In the genomic region with DNA sequence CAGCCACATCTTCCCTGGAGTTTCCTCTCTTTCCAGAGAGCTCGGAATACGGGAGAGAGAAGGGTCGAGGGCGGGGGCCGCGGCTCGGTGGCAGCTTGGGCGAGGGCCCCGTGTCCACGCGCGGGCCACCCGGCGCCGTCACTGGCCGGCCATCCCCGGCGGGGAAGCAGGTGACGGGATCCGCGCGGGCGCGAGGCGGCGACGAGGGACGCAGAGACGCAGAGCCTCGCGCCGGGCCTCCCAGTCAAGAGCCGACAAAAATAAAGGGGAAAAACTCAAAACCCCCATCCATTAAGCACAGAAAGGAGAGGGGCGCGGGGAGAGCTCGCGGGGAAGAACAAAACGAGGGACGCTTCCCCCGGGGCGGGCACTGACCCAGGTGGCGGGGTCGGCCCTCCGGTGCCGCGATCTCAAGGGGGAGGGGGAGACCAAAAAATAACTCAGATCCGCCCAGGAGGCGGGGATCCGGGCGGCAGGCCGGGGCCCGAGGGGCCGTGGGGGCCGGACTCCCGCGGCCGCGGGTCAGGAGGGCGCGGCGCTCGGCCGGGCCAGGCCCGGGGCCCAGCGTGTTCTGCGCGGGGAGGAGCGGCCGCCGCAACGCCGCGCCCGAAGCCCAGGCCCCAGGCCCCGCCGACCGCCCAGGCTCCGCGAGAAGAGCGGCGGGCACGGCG, we compare ENCODE assay signal across 8 cellular contexts. TPM values are rescaled to one million over a fixed set of nuclear protein-coding genes. Genes with fewer than 3 reads are reported as not detected.
DNase-seq lines count a peak whose midpoint lies in the region; TF ChIP-seq lines count a peak whose summit lies in the region.

No MANE protein-coding gene starts in this region.

- H3K27me3 ChIP-seq in H7 (ENCODE audit: control insufficient read depth, insufficient read depth, low read length) (peaks cover 6% of the 10 kb centered on the region; the same call in 1 of the 2 replicates), mesendoderm (ENCODE audit: insufficient read depth, low read length, poor library complexity) (no peaks in the 10 kb centered on the region)

- peak overlapping the region; percentile 96 for H3K4me2 ChIP-seq in mesendoderm (ENCODE audit: low read length)

- H4K8ac ChIP-seq in mesendoderm (ENCODE audit: low read depth, low read length): peak overlapping the region; percentile 70

- H3K4me1 ChIP-seq in mesendoderm (ENCODE audit: control insufficient read depth, low read depth, low read length): no peaks in the 10 kb centered on the region

- TF ChIP-seq CTCF in GM13977 (IDR thresholded peaks at IDR 0.05; ENCODE audit: extremely low read depth, insufficient read depth, missing control alignments): no peak

- no peak overlapping the region for H2AK5ac ChIP-seq in mesendoderm (ENCODE audit: low read length)

- no peak overlapping the region for H3K23ac ChIP-seq in mesendoderm (ENCODE audit: low read length)

- peak overlapping the region; percentile 81 for H3K9ac ChIP-seq in mesendoderm (ENCODE audit: low read length)

- peak overlapping the region; percentile 75 for H3K18ac ChIP-seq in mesendoderm (ENCODE audit: low read length)

- no peak overlapping the region for H2BK5ac ChIP-seq in mesendoderm (ENCODE audit: low read length)

- peak overlapping the region; percentile 47 for H2BK120ac ChIP-seq in mesendoderm (ENCODE audit: low read depth, low read length)

- peak overlapping the region; percentile 83 for H3K4ac ChIP-seq in mesendoderm (ENCODE audit: low read depth, low read length)

- H3K4me3 ChIP-seq in H7 (ENCODE audit: insufficient read depth, low read depth, low read length) (peak overlapping the region; percentile 71), mesendoderm (ENCODE audit: low read length) (peak overlapping the region; percentile 89)

- no peaks in the 10 kb centered on the region for H3K79me2 ChIP-seq in mesendoderm (ENCODE audit: control insufficient read depth, insufficient read depth, low read length)

- H2BK15ac ChIP-seq in mesendoderm (replicated peaks; ENCODE audit: low read depth): no peak overlapping the region

- H3K27ac ChIP-seq in mesendoderm (ENCODE audit: low read depth, low read length): peak overlapping the region; percentile 98

- WGBS in mesendoderm (ENCODE audit: extremely low coverage, insufficient coverage, low lambda C conversion rate): no CpG with 5 or more reads among the region's 83 CpGs

- peak overlapping the region; percentile 86 for H3K56ac ChIP-seq in mesendoderm (ENCODE audit: low read length)

- in situ Hi-C loops in GM13977 (cut with MboI; ENCODE audit: low pct_unique_long_range_greater_than_20kb, low sequenced_read_pairs, unreplicated experiment): no loop called here

- H3K79me1 ChIP-seq in mesendoderm (ENCODE audit: low read length): no peaks in the 10 kb centered on the region

- H4K5ac ChIP-seq in mesendoderm (ENCODE audit: low read length): no peak overlapping the region

- H3K36me3 ChIP-seq in H7 (replicated peaks; ENCODE audit: control insufficient read depth, insufficient read depth, low read length): no peaks in the 10 kb centered on the region
- no peaks in the 10 kb centered on the region for H3K36me3 ChIP-seq in mesendoderm (ENCODE audit: control insufficient read depth, insufficient read depth, low read length)

- DNase-seq in GM13977 (ENCODE audit: low spot score): peak; percentile 79
- no peak for DNase-seq in H7
- peak; percentile 28 to 51 for DNase-seq in Kasumi-1 (lab: John Stamatoyannopoulos, UW)
- DNase-seq in activated CD4-positive, alpha-beta T cell treated with anti-CD3 and anti-CD28 coated beads, Interleukin-2, amount 50 U/mL, for 24 hours (ENCODE audit: low read depth in 1 of 2, low spot score in 1 of 2): peak; percentile 14 to 26
- peak; percentile 69 for DNase-seq in ecto neural progenitor cell (ENCODE audit: low spot score)
- no peak for DNase-seq in mesendoderm
- peak; percentile 17 for DNase-seq in stimulated activated CD8-positive, alpha-beta memory T cell treated with anti-CD3 and anti-CD28 coated beads, Interleukin-15, amount 100 ng/mL, for 24 hours (ENCODE audit: low read depth)
- DNase-seq in pons (ENCODE audit: low spot score): no peak

RNA-seq across cellular contexts. Expression of gene RNF103, which starts 0.7 kb away (rescaled TPM):
- total RNA-seq in H7 (2014; rRNA removed; shearing (Covaris generic)): 4.6 and 5.7 TPM in 2 replicates
- polyA plus RNA-seq in mesendoderm (2013, experiment 1 of 2): 4.3 TPM
- polyA plus RNA-seq in mesendoderm (2013, experiment 2 of 2): 4.2 TPM

RNA-seq across cellular contexts. Expression of gene CHMP3, which starts 59.8 kb away (rescaled TPM):
- 11.2 and 12.6 TPM in 2 replicates for total RNA-seq in H7 (2014; rRNA removed; shearing (Covaris generic))
- polyA plus RNA-seq in mesendoderm (2013, experiment 1 of 2): 22.3 TPM
- polyA plus RNA-seq in mesendoderm (2013, experiment 2 of 2): 22.1 TPM

Comparison
In these comparisons a context has a peak if more than half of its experiments do, and no peak if none do; other contexts are left out.
1. DNase-seq: peak in GM13977 (single experiment), Kasumi-1 (2 of 2), activated CD4-positive, alpha-beta T cell treated with anti-CD3 and anti-CD28 coated beads, Interleukin-2, amount 50 U/mL, for 24 hours (2 of 2), ecto neural progenitor cell (single experiment) and stimulated activated CD8-positive, alpha-beta memory T cell treated with anti-CD3 and anti-CD28 coated beads, Interleukin-15, amount 100 ng/mL, for 24 hours (single experiment); none in H7 (single experiment), mesendoderm (single experiment) and pons (single experiment).